In genomic region chr1:169959696-169960095, GRCh38 we compare ENCODE assay signal across 29 cellular contexts.
"Had no signal": no experiment of that assay in that cellular context is flagged by ENCODE, and none has a peak within 500 bp of the region (broad histone marks: within the 10 kb centered on the region; RNA-seq: fewer than 3 reads in every experiment).

No MANE protein-coding gene starts in this region.

- FAIRE-seq: astrocyte, bronchial epithelial cell, endothelial cell of umbilical vein had no signal

- ATAC-seq: activated CD4-positive, alpha-beta T cell treated with anti-CD3 and anti-CD28 coated beads for 36 hours; activated CD8-positive, alpha-beta memory T cell treated with anti-CD3 and anti-CD28 coated beads, Interleukin-2, amount 10 ng/mL, durations not matched to agents 7 days and 5 days; activated CD8-positive, alpha-beta T cell treated with anti-CD3 and anti-CD28 coated beads, Interleukin-2, amount 10 ng/mL, durations not matched to agents 7 days and 5 days; activated naive CD8-positive, alpha-beta T cell treated with anti-CD3 and anti-CD28 coated beads, Interleukin-2, amount 50 U/mL, for 24 hours; gastroesophageal sphincter; heart right ventricle had no signal

- H3K9me3 ChIP-seq: esophagus squamous epithelium, gastroesophageal sphincter, heart right ventricle had no signal

- H3K27me3 ChIP-seq: brain microvascular endothelial cell, dorsolateral prefrontal cortex, esophagus squamous epithelium, gastroesophageal sphincter, heart right ventricle, hepatocyte had no signal

- DNase-seq: activated CD4-positive, alpha-beta memory T cell treated with anti-CD3 and anti-CD28 coated beads for 36 hours; activated CD4-positive, alpha-beta T cell treated with anti-CD3 and anti-CD28 coated beads for 36 hours; activated CD4-positive, alpha-beta T cell treated with anti-CD3 and anti-CD28 coated beads, Interleukin-2, amount 10 ng/mL, durations not matched to agents 24 days and 14 days; activated CD4-positive, CD25-positive, alpha-beta regulatory T cell; activated CD4-positive, CD25-positive, alpha-beta regulatory T cell treated with anti-CD3 and anti-CD28 coated beads, Interleukin-2, amount 50 U/mL, for 72 hours; activated CD8-positive, alpha-beta memory T cell treated with anti-CD3 and anti-CD28 coated beads, Interleukin-2, amount 10 ng/mL, durations not matched to agents 7 days and 5 days; activated CD8-positive, alpha-beta memory T cell treated with anti-CD3 and anti-CD28 coated beads, Interleukin-2, amount 50 U/mL, for 4 hours; activated CD8-positive, alpha-beta T cell treated with anti-CD3 and anti-CD28 coated beads, Interleukin-2, amount 10 ng/mL, durations not matched to agents 7 days and 5 days; activated effector memory CD4-positive, alpha-beta T cell treated with anti-CD3 and anti-CD28 coated beads, Interleukin-2, amount 50 U/mL, for 16 hours; activated naive CD4-positive, alpha-beta T cell treated with anti-CD3 and anti-CD28 coated beads for 36 hours; activated naive CD8-positive, alpha-beta T cell treated with anti-CD3 and anti-CD28 coated beads for 36 hours; activated naive CD8-positive, alpha-beta T cell treated with anti-CD3 and anti-CD28 coated beads, Interleukin-2, amount 50 U/mL, for 24 hours; activated T-cell treated with anti-CD3 and anti-CD28 coated beads, Interleukin-2, amount 50 U/mL, for 1 hour; activated T-cell treated with anti-CD3 and anti-CD28 coated beads, Interleukin-2, amount 50 U/mL, for 48 hours; anterior cingulate cortex; brain microvascular endothelial cell; dorsolateral prefrontal cortex; effector memory CD4-positive, alpha-beta T cell; esophagus squamous epithelium; foreskin melanocyte; heart right ventricle; T-helper 2 cell had no signal

- H3K4me3 ChIP-seq: coronary artery, dorsolateral prefrontal cortex, esophagus squamous epithelium, gastroesophageal sphincter, heart right ventricle, hepatocyte had no signal

- H3K4me1 ChIP-seq: esophagus squamous epithelium, gastroesophageal sphincter, heart right ventricle had no signal

- H3K27ac ChIP-seq: brain microvascular endothelial cell, coronary artery, dorsolateral prefrontal cortex, epithelial cell of prostate, esophagus squamous epithelium, gastroesophageal sphincter, heart right ventricle, hepatocyte had no signal

- H3K36me3 ChIP-seq: brain microvascular endothelial cell had no signal
